9 cellular contexts compared by ENCODE assay signal in the genomic region with DNA sequence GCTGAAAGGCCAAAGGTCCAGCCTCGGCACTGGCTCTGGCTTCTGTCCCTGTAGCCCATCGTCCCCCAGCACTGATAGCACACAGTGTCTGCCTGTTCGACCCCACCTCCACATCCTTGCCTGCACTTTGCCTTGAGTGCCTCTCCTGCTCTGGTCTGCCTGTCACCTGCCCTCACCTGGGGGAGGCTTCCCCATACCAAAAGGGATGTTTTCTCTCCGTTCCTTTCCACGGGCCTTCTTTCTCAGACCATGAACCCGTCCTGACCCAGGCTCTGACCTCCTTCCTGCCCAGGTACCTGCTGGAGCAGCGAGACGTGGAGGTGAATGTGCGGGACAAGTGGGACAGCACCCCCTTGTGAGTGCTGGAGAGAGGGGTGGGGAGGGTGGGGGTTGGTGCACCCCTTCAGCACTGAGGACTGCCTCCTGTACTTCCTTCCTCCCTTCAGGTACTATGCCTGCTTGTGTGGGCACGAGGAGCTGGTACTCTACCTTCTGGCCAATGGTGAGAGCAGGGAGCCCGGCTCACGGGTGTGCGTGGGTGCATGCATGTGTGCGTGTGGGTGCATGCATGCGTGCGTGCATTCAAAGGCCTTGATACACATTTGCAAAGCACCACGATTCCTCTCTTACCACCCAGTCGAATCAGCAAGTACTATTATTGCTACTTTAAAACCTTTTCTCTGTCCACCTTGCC. TPM values are rescaled to one million over a fixed set of nuclear protein-coding genes. Genes with fewer than 3 reads are reported as not detected.
A peak's percentile ranks its signal among the peaks of the same experiment; 100 is the strongest.
DNase-seq lines count a peak whose midpoint lies in the region; ATAC-seq and TF ChIP-seq lines count a peak whose summit lies in the region.
"Had no signal": no experiment of that assay in that cellular context is flagged by ENCODE, and none has a peak within 500 bp of the region (broad histone marks: within the 10 kb centered on the region; RNA-seq: fewer than 3 reads in every experiment).

No MANE protein-coding gene starts in this region.

- H3K27me3 ChIP-seq in muscle layer of colon (ENCODE audit: control insufficient read depth in 1 of 2, insufficient read depth in 2 of 2, low read length in 2 of 2) (no peaks in the 10 kb centered on the region), upper lobe of right lung (no peaks in the 10 kb centered on the region)

- H3K27ac ChIP-seq in caudate nucleus (ENCODE audit: low read depth, low read length) (peak overlapping the region; percentile 90), muscle layer of colon (ENCODE audit: low read depth, low read length) (no peak overlapping the region), upper lobe of right lung (peak overlapping the region; percentile 56)

- H3K9me3 ChIP-seq in muscle layer of colon (ENCODE audit: low read length), result no peaks in the 10 kb centered on the region
- H3K9me3 ChIP-seq in upper lobe of right lung, result no peaks in the 10 kb centered on the region

- peaks cover 30% of the 10 kb centered on the region for H3K4me1 Mint-ChIP-seq in activated T-cell treated with anti-CD3 and anti-CD28 coated beads, Interleukin-2, amount 50 U/mL, for 24 hours (ENCODE audit: low read depth)

- DNase-seq in activated T-cell treated with anti-CD3 and anti-CD28 coated beads, Interleukin-2, amount 50 U/mL, for 24 hours, result peak; percentile 39
- no peak for DNase-seq in activated T-cell treated with anti-CD3 and anti-CD28 coated beads, Interleukin-2, amount 50 U/mL, for 1 hour
- DNase-seq in caudate nucleus (lab: John Stamatoyannopoulos, UW) (peak in 35 of 61 donors; percentile 20 to 89 (median 52)), upper lobe of right lung (peak; percentile 53), NOMO-1 (lab: John Stamatoyannopoulos, UW; ENCODE audit: unreplicated experiment in 2 of 2) (no peak), cortex of kidney (lab: John Stamatoyannopoulos, UW) (no peak)
- DNase-seq: NCI-H1417 treated with DMSO at 0.1 percent for 48 hours had no signal

- no peak for ATAC-seq in upper lobe of right lung
- no peak for ATAC-seq in HG03175 (IDR thresholded peaks at IDR 0.05; ENCODE audit: unreplicated experiment)

- peak overlapping the region; percentile 80 for H3K4me3 Mint-ChIP-seq in activated T-cell treated with anti-CD3 and anti-CD28 coated beads, Interleukin-2, amount 50 U/mL, for 24 hours

- H3K4me1 ChIP-seq in muscle layer of colon (ENCODE audit: insufficient read depth, low read length) (peaks cover 11% of the 10 kb centered on the region), upper lobe of right lung (peaks cover 13% of the 10 kb centered on the region)

- peak overlapping the region; percentile 75 for H3K27ac Mint-ChIP-seq in activated T-cell treated with anti-CD3 and anti-CD28 coated beads, Interleukin-2, amount 50 U/mL, for 24 hours

- no peaks in the 10 kb centered on the region for H3K27me3 Mint-ChIP-seq in activated T-cell treated with anti-CD3 and anti-CD28 coated beads, Interleukin-2, amount 50 U/mL, for 24 hours

- H3K36me3 Mint-ChIP-seq in activated T-cell treated with anti-CD3 and anti-CD28 coated beads, Interleukin-2, amount 50 U/mL, for 24 hours (ENCODE audit: low read depth), result peaks cover 14% of the 10 kb centered on the region

- TF ChIP-seq CTCF in upper lobe of right lung (IDR thresholded peaks at IDR 0.05), result no peak

- H3K9ac ChIP-seq in muscle layer of colon (ENCODE audit: low read length), result peak overlapping the region; percentile 64

- H3K36me3 ChIP-seq in muscle layer of colon (ENCODE audit: insufficient read depth, low read length) (peaks cover 33% of the 10 kb centered on the region), upper lobe of right lung (peaks cover 21% of the 10 kb centered on the region)

- H3K4me3 ChIP-seq in muscle layer of colon (ENCODE audit: low read depth in 1 of 2, low read length in 2 of 2) (peak overlapping the region in 1 of 2 donors; percentile 62), upper lobe of right lung (peak overlapping the region; percentile 91)

- no peaks in the 10 kb centered on the region for H3K9me3 Mint-ChIP-seq in activated T-cell treated with anti-CD3 and anti-CD28 coated beads, Interleukin-2, amount 50 U/mL, for 24 hours

- intact Hi-C loops in upper lobe of right lung (cut with DNase I), result no loop called here

RNA-seq across cellular contexts. Expression of gene ABTB1, which starts 1.5 kb away (rescaled TPM):
- total RNA-seq in upper lobe of right lung, result 47.5 TPM

RNA-seq across cellular contexts. Expression of gene PODXL2, which starts 45.3 kb away (rescaled TPM):
- 3.7 TPM for total RNA-seq in upper lobe of right lung

Comparison
In these comparisons a context has a peak if more than half of its experiments do, and no peak if none do; other contexts are left out.
1. DNase-seq: peak in activated T-cell treated with anti-CD3 and anti-CD28 coated beads, Interleukin-2, amount 50 U/mL, for 24 hours (single experiment), caudate nucleus (35 of 61) and upper lobe of right lung (single experiment); none in activated T-cell treated with anti-CD3 and anti-CD28 coated beads, Interleukin-2, amount 50 U/mL, for 1 hour (single experiment), NOMO-1 (0 of 2) and cortex of kidney (single experiment).